ENCODE assay signal across 14 cellular contexts in the genomic region with DNA sequence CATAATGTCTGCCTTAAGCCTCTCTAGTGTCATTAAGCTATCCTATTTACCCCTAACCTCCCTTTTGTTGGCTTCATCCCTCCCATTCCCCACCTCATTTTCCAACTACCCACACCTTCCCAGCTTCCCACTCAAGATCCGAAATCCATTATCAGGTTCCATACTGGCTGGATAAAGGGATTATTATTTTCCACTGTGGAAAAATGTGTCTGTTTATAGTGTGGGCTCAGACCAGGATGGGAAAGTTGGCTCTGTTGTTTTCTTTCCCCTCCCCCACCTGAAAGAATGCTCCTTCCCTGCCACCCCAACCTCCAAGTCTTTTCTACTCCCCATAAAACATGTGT. TPM values are rescaled to one million over a fixed set of nuclear protein-coding genes. Genes with fewer than 3 reads are reported as not detected.
A peak's percentile ranks its signal among the peaks of the same experiment; 100 is the strongest.
DNase-seq lines count a peak whose midpoint lies in the region; ATAC-seq, FAIRE-seq and TF ChIP-seq lines count a peak whose summit lies in the region.
"Had no signal": no experiment of that assay in that cellular context is flagged by ENCODE, and none has a peak within 500 bp of the region (broad histone marks: within the 10 kb centered on the region; RNA-seq: fewer than 3 reads in every experiment).

No MANE protein-coding gene starts in this region.

- H3K27me3 Mint-ChIP-seq in stimulated activated naive CD8-positive, alpha-beta T cell treated with anti-CD3 and anti-CD28 coated beads, Interleukin-15, Interleukin-2, amounts not matched to agents 100 ng/mL and 50 ng/mL, for 24 hours: no peaks in the 10 kb centered on the region
- H3K27me3 Mint-ChIP-seq in stimulated activated naive CD8-positive, alpha-beta T cell treated with anti-CD3 and anti-CD28 coated beads, Interleukin-15, amount 100 ng/mL, for 72 hours: no peaks in the 10 kb centered on the region
- no peaks in the 10 kb centered on the region for H3K27me3 Mint-ChIP-seq in chondrocyte (ENCODE audit: low read depth)
- no peaks in the 10 kb centered on the region for H3K27me3 Mint-ChIP-seq in natural killer cell treated with Interleukin-12 subunit alpha and Interleukin-12 subunit beta and Interleukin-15 and Interleukin-18, amount 100 ng/mL, for 72 hours

- ATAC-seq in stimulated activated naive CD8-positive, alpha-beta T cell treated with anti-CD3 and anti-CD28 coated beads, Interleukin-15, amount 100 ng/mL, for 72 hours: no peak
- no peak for ATAC-seq in natural killer cell treated with Interleukin-12 subunit alpha and Interleukin-12 subunit beta and Interleukin-15 and Interleukin-18, amount 100 ng/mL, for 72 hours
- no peak for ATAC-seq in HG02852 (IDR thresholded peaks at IDR 0.05; ENCODE audit: unreplicated experiment)
- ATAC-seq: esophagus mucosa, K562 had no signal

- H3K36me3 Mint-ChIP-seq in stimulated activated naive CD8-positive, alpha-beta T cell treated with anti-CD3 and anti-CD28 coated beads, Interleukin-15, Interleukin-2, amounts not matched to agents 100 ng/mL and 50 ng/mL, for 24 hours (ENCODE audit: low read depth): peaks cover 54% of the 10 kb centered on the region
- H3K36me3 Mint-ChIP-seq in chondrocyte (ENCODE audit: low read depth): peaks cover 4% of the 10 kb centered on the region
- H3K36me3 Mint-ChIP-seq in natural killer cell treated with Interleukin-12 subunit alpha and Interleukin-12 subunit beta and Interleukin-15 and Interleukin-18, amount 100 ng/mL, for 72 hours: peaks cover 10% of the 10 kb centered on the region

- H3K4me3 Mint-ChIP-seq in stimulated activated naive CD8-positive, alpha-beta T cell treated with anti-CD3 and anti-CD28 coated beads, Interleukin-15, Interleukin-2, amounts not matched to agents 100 ng/mL and 50 ng/mL, for 24 hours: no peak overlapping the region
- H3K4me3 Mint-ChIP-seq in stimulated activated naive CD8-positive, alpha-beta T cell treated with anti-CD3 and anti-CD28 coated beads, Interleukin-15, amount 100 ng/mL, for 72 hours: no peak overlapping the region
- H3K4me3 Mint-ChIP-seq in chondrocyte (ENCODE audit: unreplicated experiment): no peak overlapping the region
- H3K4me3 Mint-ChIP-seq in natural killer cell treated with Interleukin-12 subunit alpha and Interleukin-12 subunit beta and Interleukin-15 and Interleukin-18, amount 100 ng/mL, for 72 hours: peak overlapping the region; percentile 86
- H3K4me3 Mint-ChIP-seq: HFFc6 had no signal

- no peak for TF ChIP-seq CTCF in chondrocyte (IDR thresholded peaks at IDR 0.05)

- H3K9me3 Mint-ChIP-seq in stimulated activated naive CD8-positive, alpha-beta T cell treated with anti-CD3 and anti-CD28 coated beads, Interleukin-15, Interleukin-2, amounts not matched to agents 100 ng/mL and 50 ng/mL, for 24 hours: no peaks in the 10 kb centered on the region
- no peaks in the 10 kb centered on the region for H3K9me3 Mint-ChIP-seq in stimulated activated naive CD8-positive, alpha-beta T cell treated with anti-CD3 and anti-CD28 coated beads, Interleukin-15, amount 100 ng/mL, for 72 hours
- H3K9me3 Mint-ChIP-seq in chondrocyte (ENCODE audit: low read depth): no peaks in the 10 kb centered on the region
- no peaks in the 10 kb centered on the region for H3K9me3 Mint-ChIP-seq in natural killer cell treated with Interleukin-12 subunit alpha and Interleukin-12 subunit beta and Interleukin-15 and Interleukin-18, amount 100 ng/mL, for 72 hours
- H3K9me3 Mint-ChIP-seq: HFFc6 had no signal

- no peak for DNase-seq in stimulated activated naive CD8-positive, alpha-beta T cell treated with anti-CD3 and anti-CD28 coated beads, Interleukin-15, amount 100 ng/mL, for 72 hours
- no peak for DNase-seq in chondrocyte (ENCODE audit: low spot score)
- DNase-seq in natural killer cell treated with Interleukin-12 subunit alpha and Interleukin-12 subunit beta and Interleukin-15 and Interleukin-18, amount 100 ng/mL, for 72 hours (ENCODE audit: low spot score): no peak
- DNase-seq in mesenteric fat pad (ENCODE audit: low spot score): no peak
- DNase-seq in frontal cortex (ENCODE audit: low spot score in 2 of 2): no peak
- DNase-seq: head of caudate nucleus, HFFc6, NCI-H1092 treated with DMSO at 0.1 percent for 48 hours, NCI-H2171 had no signal

- peaks cover 99% of the 10 kb centered on the region for H3K4me1 Mint-ChIP-seq in stimulated activated naive CD8-positive, alpha-beta T cell treated with anti-CD3 and anti-CD28 coated beads, Interleukin-15, Interleukin-2, amounts not matched to agents 100 ng/mL and 50 ng/mL, for 24 hours (ENCODE audit: low read depth)
- peaks cover 86% of the 10 kb centered on the region for H3K4me1 Mint-ChIP-seq in stimulated activated naive CD8-positive, alpha-beta T cell treated with anti-CD3 and anti-CD28 coated beads, Interleukin-15, amount 100 ng/mL, for 72 hours
- peaks cover 76% of the 10 kb centered on the region for H3K4me1 Mint-ChIP-seq in chondrocyte (ENCODE audit: low read depth)
- peaks cover 78 to 98% of the 10 kb centered on the region in 2 donors for H3K4me1 Mint-ChIP-seq in natural killer cell treated with Interleukin-12 subunit alpha and Interleukin-12 subunit beta and Interleukin-15 and Interleukin-18, amount 100 ng/mL, for 72 hours (ENCODE audit: low read depth in 2 of 2)

- H3K27ac Mint-ChIP-seq in stimulated activated naive CD8-positive, alpha-beta T cell treated with anti-CD3 and anti-CD28 coated beads, Interleukin-15, Interleukin-2, amounts not matched to agents 100 ng/mL and 50 ng/mL, for 24 hours: peak overlapping the region; percentile 74
- H3K27ac Mint-ChIP-seq in stimulated activated naive CD8-positive, alpha-beta T cell treated with anti-CD3 and anti-CD28 coated beads, Interleukin-15, amount 100 ng/mL, for 72 hours: peak overlapping the region in 1 of 2 donors; percentile 22
- peak overlapping the region; percentile 68 for H3K27ac Mint-ChIP-seq in chondrocyte (ENCODE audit: unreplicated experiment)
- peak overlapping the region; percentile 88 to 97 for H3K27ac Mint-ChIP-seq in natural killer cell treated with Interleukin-12 subunit alpha and Interleukin-12 subunit beta and Interleukin-15 and Interleukin-18, amount 100 ng/mL, for 72 hours
- H3K27ac Mint-ChIP-seq: HFFc6 had no signal

- FAIRE-seq in frontal cortex (lab: Jason Lieb, UNC): no peak
- FAIRE-seq: K562, keratinocyte had no signal

RNA-seq across cellular contexts. Expression of a gene that starts 49.8 kb away (rescaled TPM):
- total RNA-seq in chondrocyte: 49.1 to 51.6 TPM (median 49.3 TPM) in 3 replicates
- total RNA-seq in natural killer cell treated with Interleukin-12 subunit alpha and Interleukin-12 subunit beta and Interleukin-15 and Interleukin-18, amount 100 ng/mL, for 72 hours: 100 to 1,000 TPM; 111 to 139 TPM
- 48.0 TPM for total RNA-seq in mesenteric fat pad
- 4.9 TPM for total RNA-seq in frontal cortex
